29 cellular contexts compared by ENCODE assay signal in genomic region chr5:38948501-38948900, GRCh38.
DNase-seq lines count a peak whose midpoint lies in the region; ATAC-seq and TF ChIP-seq lines count a peak whose summit lies in the region.
"Had no signal": no experiment of that assay in that cellular context is flagged by ENCODE, and none has a peak within 500 bp of the region (broad histone marks: within the 10 kb centered on the region; RNA-seq: fewer than 3 reads in every experiment).

No MANE protein-coding gene starts in this region.

- no peak overlapping the region for H3K4me3 ChIP-seq in fibroblast of pulmonary artery (replicated peaks; ENCODE audit: low read depth, low read length)
- H3K4me3 ChIP-seq: adrenal gland, pancreas, right atrium auricular region, testis had no signal

- peak; percentile 57 for DNase-seq in GM04503 (ENCODE audit: low read depth)
- DNase-seq in amniotic stem cell (lab: John Stamatoyannopoulos, UW) = peak; percentile 0
- DNase-seq in fibroblast of pulmonary artery (ENCODE audit: low read depth) = peak; percentile 66
- no peak for DNase-seq in RPMI8226
- DNase-seq in NCI-H2171 (lab: John Stamatoyannopoulos, UW) = no peak
- no peak for DNase-seq in effector CD8-positive, alpha-beta T cell (lab: John Stamatoyannopoulos, UW)
- DNase-seq: activated CD4-positive, alpha-beta T cell treated with anti-CD3 and anti-CD28 coated beads for 1 hour; activated T-cell treated with anti-CD3 and anti-CD28 coated beads, Interleukin-2, amount 50 U/mL, for 4 hours; adrenal gland; BE2C; caudate nucleus; DMS53; GDM1; H7; Karpas-422; left ventricle myocardium superior; naive thymus-derived CD4-positive, alpha-beta T cell; NCI-H1694 treated with DMSO at 0.1 percent for 48 hours; NCI-H2227 treated with DMSO at 0.1 percent for 48 hours; NCI-H774; pancreas; SK-N-SH; stimulated activated CD4-positive, alpha-beta T cell treated with anti-CD3 and anti-CD28 coated beads, Interleukin-12 subunit alpha, Interleukin-12 subunit beta, amount 100 ng/mL, for 4 hours; stimulated activated CD4-positive, alpha-beta T cell treated with anti-CD3 and anti-CD28 coated beads, Interleukin-4, amount 100 ng/mL, for 4 hours; stimulated activated naive CD4-positive, alpha-beta T cell; T-helper 17 cell; testis had no signal

- TF ChIP-seq CTCF in fibroblast of pulmonary artery (IDR thresholded peaks at IDR 0.05; ENCODE audit: low read length, missing control alignments) = no peak

- ATAC-seq in GM18867 (IDR thresholded peaks at IDR 0.05; ENCODE audit: unreplicated experiment) = no peak
- ATAC-seq: activated T-cell treated with anti-CD3 and anti-CD28 coated beads, Interleukin-2, amount 50 U/mL, for 4 hours; left ventricle myocardium superior; naive thymus-derived CD4-positive, alpha-beta T cell; pancreas; T-helper 17 cell had no signal

Comparison
In these comparisons a context has a peak if more than half of its experiments do, and no peak if none do; other contexts are left out.
1. DNase-seq: peak in GM04503 (single experiment), amniotic stem cell (single experiment) and fibroblast of pulmonary artery (single experiment); none in RPMI8226 (single experiment), NCI-H2171 (single experiment) and effector CD8-positive, alpha-beta T cell (single experiment).